1 cellular context compared by ENCODE assay signal in the genomic region with DNA sequence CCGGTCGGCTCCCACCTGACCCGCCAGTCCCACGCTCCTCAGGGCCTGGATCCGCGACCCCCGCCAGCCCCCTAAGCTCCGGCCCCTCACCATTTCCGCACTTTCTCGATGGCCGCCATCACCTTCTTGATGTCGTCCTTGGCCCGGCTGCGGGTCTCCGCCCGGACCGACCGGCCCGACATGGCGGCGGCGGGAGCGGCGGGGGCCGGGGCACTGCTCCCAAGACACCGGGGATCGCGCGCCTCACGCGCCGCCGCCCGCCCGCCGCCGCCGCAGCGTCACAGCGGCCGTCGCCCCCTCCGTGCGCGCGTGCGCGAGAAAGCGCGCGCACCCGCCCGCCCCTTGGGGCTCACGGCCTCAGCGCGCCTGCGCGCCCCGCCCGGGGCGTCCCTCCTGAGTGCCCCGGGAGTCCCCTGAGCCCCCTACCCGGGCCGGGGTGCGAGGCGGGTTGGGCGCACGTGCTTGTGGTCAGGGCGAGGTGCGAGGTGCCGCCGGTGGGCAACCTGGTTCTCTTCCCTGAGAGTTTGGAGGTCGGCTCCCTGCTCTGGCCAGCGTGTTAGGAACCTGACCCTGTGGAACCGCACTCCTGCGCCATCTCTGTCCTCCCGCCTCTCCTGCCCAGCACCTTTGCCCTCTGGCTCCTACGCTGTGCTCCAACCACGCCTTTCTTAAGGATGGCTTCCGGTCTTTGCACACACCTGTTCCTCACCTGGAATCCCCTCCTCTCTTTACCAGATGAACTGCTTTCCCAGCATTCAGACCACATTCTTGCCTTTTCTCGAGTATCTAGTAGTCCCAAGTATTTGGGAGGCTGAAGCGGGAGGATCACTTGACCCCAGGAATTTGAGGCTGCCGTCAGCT.
TF ChIP-seq lines count a peak whose summit lies in the region.

TSS of gene BCL7B (minus strand) at position 294 of the 861 bp plus-strand sequence. CDS start at position 182, 112 bp downstream.

TF ChIP-seq in A549, 52 proteins besides CTCF, POLR2A, EP300 and RAD21 (continued from another document):
- TF ChIP-seq HOXB13 (CRISPR knock-in tag; IDR thresholded peaks at IDR 0.05; ENCODE audit: low read depth) (peak; percentile 93; the same call in 1 of the 2 replicates), CHD4 (IDR thresholded peaks at IDR 0.05; ENCODE audit: borderline replicate concordance) (peak; percentile 80; the same call in 1 of the 2 replicates), RFX5 (IDR thresholded peaks at IDR 0.05) (no peak), BCL3 (IDR thresholded peaks at IDR 0.05) (peak; percentile 81; the same call in 2 of the 3 replicates), RARB (CRISPR knock-in tag; IDR thresholded peaks at IDR 0.05) (peak; percentile 47; the same call in 1 of the 2 replicates), JUN (IDR thresholded peaks at IDR 0.05) (peak; percentile 63 to 88), HDAC2 (IDR thresholded peaks at IDR 0.05) (0 out of 2 replicates have a peak, but pooled peaks have one; percentile 36), HOXA7 (CRISPR knock-in tag; IDR thresholded peaks at IDR 0.05) (no peak), TFCP2L1 (CRISPR knock-in tag; IDR thresholded peaks at IDR 0.05) (peak; percentile 78; the same call in 1 of the 2 replicates), HOXB5 (CRISPR knock-in tag; IDR thresholded peaks at IDR 0.05) (peak; percentile 95), KDM1A (IDR thresholded peaks at IDR 0.05; ENCODE audit: low read depth) (peak; percentile 62; the same call in 1 of the 2 replicates), MYC (IDR thresholded peaks at IDR 0.05; ENCODE audit: borderline replicate concordance, low read length) (no peak)
- TF ChIP-seq, protein P1, sequence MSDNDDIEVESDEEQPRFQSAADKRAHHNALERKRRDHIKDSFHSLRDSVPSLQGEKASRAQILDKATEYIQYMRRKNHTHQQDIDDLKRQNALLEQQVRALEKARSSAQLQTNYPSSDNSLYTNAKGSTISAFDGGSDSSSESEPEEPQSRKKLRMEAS (IDR thresholded peaks at IDR 0.05), result peak; percentile 98
